Comparison of ENCODE assay signal across 30 cellular contexts in genomic region chr10:22978287-22978686, GRCh38. TPM values are rescaled to one million over a fixed set of nuclear protein-coding genes. Genes with fewer than 3 reads are reported as not detected.
DNase-seq lines count a peak whose midpoint lies in the region; ATAC-seq and TF ChIP-seq lines count a peak whose summit lies in the region.
"Had no signal": no experiment of that assay in that cellular context is flagged by ENCODE, and none has a peak within 500 bp of the region (broad histone marks: within the 10 kb centered on the region; RNA-seq: fewer than 3 reads in every experiment).

No MANE protein-coding gene starts in this region.

- H3K27ac ChIP-seq in caudate nucleus (ENCODE audit: low read depth, low read length): peak overlapping the region; percentile 69
- peak overlapping the region; percentile 6 for H3K27ac ChIP-seq in substantia nigra (ENCODE audit: low read depth, low read length, poor library complexity, severe bottlenecking)
- no peak overlapping the region for H3K27ac ChIP-seq in lower lobe of right lung
- no peak overlapping the region for H3K27ac ChIP-seq in breast epithelium
- H3K27ac ChIP-seq: coronary artery, neutrophil, right atrium auricular region, vagina had no signal

- TF ChIP-seq CTCF in lower lobe of right lung (IDR thresholded peaks at IDR 0.05) (no peak), breast epithelium (IDR thresholded peaks at IDR 0.05) (no peak)

- ATAC-seq in lower lobe of right lung (no peak), HG02588 (IDR thresholded peaks at IDR 0.05; ENCODE audit: unreplicated experiment) (no peak)
- ATAC-seq: activated CD4-positive, alpha-beta T cell treated with anti-CD3 and anti-CD28 coated beads for 36 hours; activated CD8-positive, alpha-beta T cell treated with anti-CD3 and anti-CD28 coated beads, Interleukin-2, amount 10 ng/mL, durations not matched to agents 7 days and 5 days; activated naive CD4-positive, alpha-beta T cell treated with anti-CD3 and anti-CD28 coated beads, Interleukin-2, amount 50 U/mL, for 72 hours; K562; left ventricle myocardium superior; naive thymus-derived CD4-positive, alpha-beta T cell; PC-3; Right ventricle myocardium inferior; stimulated activated naive CD8-positive, alpha-beta T cell treated with anti-CD3 and anti-CD28 coated beads, Interleukin-15, Interleukin-2, amounts not matched to agents 100 U/mL and 50 U/mL, for 24 hours had no signal

- intact Hi-C loops in lower lobe of right lung (cut with DNase I): no loop called here
- intact Hi-C loops in breast epithelium (cut with DNase I; ENCODE audit: low total_unique reads): no loop called here

- DNase-seq in NCI-H2171 treated with DMSO at 0.1 percent for 48 hours (lab: John Stamatoyannopoulos, UW) (peak; percentile 10), NCI-H2171 (lab: John Stamatoyannopoulos, UW) (no peak), NCI-H748 treated with DMSO at 0.1 percent for 48 hours (lab: John Stamatoyannopoulos, UW) (peak; percentile 32), caudate nucleus (lab: John Stamatoyannopoulos, UW) (no peak), substantia nigra (lab: John Stamatoyannopoulos, UW) (no peak), lower lobe of right lung (no peak), breast epithelium (ENCODE audit: low spot score in 2 of 2) (no peak)
- DNase-seq: activated CD4-positive, alpha-beta T cell treated with anti-CD3 and anti-CD28 coated beads for 36 hours; activated CD8-positive, alpha-beta T cell treated with anti-CD3 and anti-CD28 coated beads, Interleukin-2, amount 10 ng/mL, durations not matched to agents 7 days and 5 days; CD4-positive, alpha-beta T cell; effector memory CD4-positive, alpha-beta T cell; foreskin fibroblast; islet precursor cell; left ventricle myocardium superior; MM.1S; naive thymus-derived CD4-positive, alpha-beta T cell; NCI-H2029; PC-3; posterior cingulate gyrus; stimulated activated CD4-positive, alpha-beta T cell treated with anti-CD3 and anti-CD28 coated beads, Interleukin-2, amount 100 ng/mL, for 24 hours; stimulated activated naive CD8-positive, alpha-beta T cell treated with anti-CD3 and anti-CD28 coated beads, Interleukin-15, Interleukin-2, amounts not matched to agents 100 U/mL and 50 U/mL, for 24 hours had no signal

- H3K4me3 ChIP-seq in lower lobe of right lung (no peak overlapping the region), breast epithelium (no peak overlapping the region)
- H3K4me3 ChIP-seq: coronary artery, K562, right atrium auricular region, smooth muscle cell, vagina had no signal

- no peak for TF ChIP-seq POLR2A in breast epithelium (IDR thresholded peaks at IDR 0.05)

- H3K27me3 ChIP-seq in lower lobe of right lung (ENCODE audit: low read depth): no peaks in the 10 kb centered on the region
- no peaks in the 10 kb centered on the region for H3K27me3 ChIP-seq in breast epithelium
- H3K27me3 ChIP-seq: neutrophil, right atrium auricular region, vagina had no signal

- H3K4me1 ChIP-seq in lower lobe of right lung (no peaks in the 10 kb centered on the region), breast epithelium (no peaks in the 10 kb centered on the region)
- H3K4me1 ChIP-seq: right atrium auricular region, vagina had no signal

- H3K9me3 ChIP-seq in lower lobe of right lung: no peaks in the 10 kb centered on the region
- H3K9me3 ChIP-seq in breast epithelium: no peaks in the 10 kb centered on the region
- H3K9me3 ChIP-seq: neutrophil, right atrium auricular region, vagina had no signal

- H3K36me3 ChIP-seq in lower lobe of right lung: no peaks in the 10 kb centered on the region
- no peaks in the 10 kb centered on the region for H3K36me3 ChIP-seq in breast epithelium
- H3K36me3 ChIP-seq: neutrophil, right atrium auricular region, vagina had no signal

RNA-seq across cellular contexts. Expression of gene ARMC3, which starts 50.4 kb away (rescaled TPM):
- 9.6 TPM for total RNA-seq in lower lobe of right lung
- under 1 TPM in 2 of 3 donors, not detected in 1; 0.33 to 0.88 TPM for total RNA-seq in breast epithelium
- total RNA-seq: activated CD4-positive, alpha-beta T cell treated with anti-CD3 and anti-CD28 coated beads for 36 hours; activated CD8-positive, alpha-beta T cell treated with anti-CD3 and anti-CD28 coated beads, Interleukin-2, amount 10 ng/mL, durations not matched to agents 7 days and 5 days; activated naive CD4-positive, alpha-beta T cell treated with anti-CD3 and anti-CD28 coated beads, Interleukin-2, amount 50 U/mL, for 72 hours; CD4-positive, alpha-beta T cell; left ventricle myocardium superior; naive thymus-derived CD4-positive, alpha-beta T cell; right atrium auricular region; Right ventricle myocardium inferior; smooth muscle cell; vagina had no signal

Comparison
In these comparisons a context has a peak if more than half of its experiments do, and no peak if none do; other contexts are left out.
1. DNase-seq: peak in NCI-H2171 treated with DMSO at 0.1 percent for 48 hours (single experiment) and NCI-H748 treated with DMSO at 0.1 percent for 48 hours (single experiment); none in NCI-H2171 (single experiment), caudate nucleus (0 of 61), substantia nigra (0 of 49), lower lobe of right lung (single experiment) and breast epithelium (0 of 2).
2. H3K27ac ChIP-seq: peak in caudate nucleus (single experiment) and substantia nigra (single experiment); none in lower lobe of right lung (single experiment) and breast epithelium (0 of 2).